17 cellular contexts compared by ENCODE assay signal in genomic region chr5:54889826-54890225, GRCh38.
DNase-seq lines count a peak whose midpoint lies in the region; ATAC-seq, FAIRE-seq and TF ChIP-seq lines count a peak whose summit lies in the region.
"Had no signal": no experiment of that assay in that cellular context is flagged by ENCODE, and none has a peak within 500 bp of the region (broad histone marks: within the 10 kb centered on the region; RNA-seq: fewer than 3 reads in every experiment).

No MANE protein-coding gene starts in this region.

- peaks cover 34% of the 10 kb centered on the region for H3K4me1 Mint-ChIP-seq in nephron
- H3K4me1 Mint-ChIP-seq: activated CD4-positive, alpha-beta T cell treated with anti-CD3 and anti-CD28 coated beads, Interleukin-2, amount 10 ng/mL, durations not matched to agents 7 days and 5 days; IgD-negative memory B cell had no signal

- no peaks in the 10 kb centered on the region for H3K9me3 Mint-ChIP-seq in nephron
- H3K9me3 Mint-ChIP-seq: activated CD4-positive, alpha-beta T cell treated with anti-CD3 and anti-CD28 coated beads, Interleukin-2, amount 10 ng/mL, durations not matched to agents 7 days and 5 days; activated naive CD8-positive, alpha-beta T cell treated with anti-CD3 and anti-CD28 coated beads, Interleukin-2, amount 10 ng/mL, durations not matched to agents 7 days and 5 days; IgD-negative memory B cell had no signal

- no peaks in the 10 kb centered on the region for H3K79me2 ChIP-seq in endothelial cell of umbilical vein (ENCODE audit: control insufficient read depth, insufficient read depth, low read length)

- no peak for FAIRE-seq in endothelial cell of umbilical vein (lab: Jason Lieb, UNC)

- H3K4me2 ChIP-seq in endothelial cell of umbilical vein (ENCODE audit: insufficient read depth, low read length): no peak overlapping the region

- POLR2A ChIA-PET in endothelial cell of umbilical vein (lab: Charles Lee): no interaction called here

- no peak overlapping the region for H3K4me3 Mint-ChIP-seq in nephron
- H3K4me3 Mint-ChIP-seq: activated CD4-positive, alpha-beta T cell treated with anti-CD3 and anti-CD28 coated beads, Interleukin-2, amount 10 ng/mL, durations not matched to agents 7 days and 5 days; activated naive CD8-positive, alpha-beta T cell treated with anti-CD3 and anti-CD28 coated beads, Interleukin-2, amount 10 ng/mL, durations not matched to agents 7 days and 5 days; IgD-negative memory B cell had no signal

- H3K27me3 Mint-ChIP-seq in nephron (ENCODE audit: low read depth): peaks cover 19% of the 10 kb centered on the region

- peaks cover 9% of the 10 kb centered on the region for H3K4me1 ChIP-seq in endothelial cell of umbilical vein (ENCODE audit: control insufficient read depth, extremely low read depth, insufficient read depth, low read length)
- H3K4me1 ChIP-seq: psoas muscle had no signal

- no peaks in the 10 kb centered on the region for H3K9me1 ChIP-seq in endothelial cell of umbilical vein (replicated peaks; ENCODE audit: control insufficient read depth, extremely low read depth, insufficient read depth, low read length)

- ATAC-seq in HG03095 (IDR thresholded peaks at IDR 0.05; ENCODE audit: unreplicated experiment) (no peak), HG03342 (IDR thresholded peaks at IDR 0.05; ENCODE audit: unreplicated experiment) (no peak)
- ATAC-seq: left lobe of liver, psoas muscle had no signal

- TF ChIP-seq CTCF in endothelial cell of umbilical vein (IDR thresholded peaks at IDR 0.05; ENCODE audit: extremely low read depth in 1 of 2, insufficient read depth in 1 of 2, low read depth in 1 of 2, low read length in 2 of 2): no peak
- TF ChIP-seq CTCF in nephron (IDR thresholded peaks at IDR 0.05; ENCODE audit: unreplicated experiment in 3 of 3): no peak

- no peak for TF ChIP-seq POLR2A in endothelial cell of umbilical vein (IDR thresholded peaks at IDR 0.05; ENCODE audit: low read depth, low read length)

- H3K36me3 ChIP-seq in endothelial cell of umbilical vein (ENCODE audit: control insufficient read depth in 2 of 2, extremely low read depth in 1 of 2, insufficient read depth in 2 of 2, low read length in 2 of 2): no peaks in the 10 kb centered on the region

- no TSS peak for BruUV-seq in endothelial cell of umbilical vein (replicated peaks; lab: Mats Ljungman, UMichigan)

- no peaks in the 10 kb centered on the region for H3K9me3 ChIP-seq in endothelial cell of umbilical vein (replicated peaks; ENCODE audit: control insufficient read depth, insufficient read depth, low read length)
- H3K9me3 ChIP-seq: psoas muscle had no signal

- intact Hi-C loops in endothelial cell of umbilical vein (cut with micrococcal nuclease): no loop called here

- peaks cover 0 to 2% of the 10 kb centered on the region in 2 experiments for H3K27me3 ChIP-seq in endothelial cell of umbilical vein (ENCODE audit: control insufficient read depth in 2 of 2, insufficient read depth in 2 of 2, low read length in 2 of 2)

- no peak overlapping the region for H3K4me3 ChIP-seq in endothelial cell of umbilical vein (replicated peaks in 1 of 3; ENCODE audit: insufficient read depth in 1 of 3, low read depth in 1 of 3, low read length in 3 of 3)
- H3K4me3 ChIP-seq: psoas muscle had no signal

- H2AFZ ChIP-seq in endothelial cell of umbilical vein (ENCODE audit: low read depth, low read length): no peak overlapping the region

- peak; percentile 70 for DNase-seq in ELR (ENCODE audit: low read depth)
- DNase-seq in NCI-H460 (ENCODE audit: extremely low read depth, low read depth): peak; percentile 54
- peak; percentile 63 for DNase-seq in endothelial cell of umbilical vein (ENCODE audit: low read depth, low spot score)
- DNase-seq in DMS53 treated with DMSO at 0.1 percent for 48 hours (lab: John Stamatoyannopoulos, UW; ENCODE audit: unreplicated experiment): no peak
- no peak for DNase-seq in substantia nigra (lab: John Stamatoyannopoulos, UW)
- DNase-seq: activated CD4-positive, alpha-beta T cell treated with anti-CD3 and anti-CD28 coated beads, Interleukin-2, amount 10 ng/mL, durations not matched to agents 7 days and 5 days; activated naive CD8-positive, alpha-beta T cell treated with anti-CD3 and anti-CD28 coated beads, Interleukin-2, amount 10 ng/mL, durations not matched to agents 7 days and 5 days; DMS79; NCI-H2081 treated with DMSO at 0.1 percent for 48 hours; psoas muscle; SIG-M5 had no signal

- H4K20me1 ChIP-seq in endothelial cell of umbilical vein (replicated peaks; ENCODE audit: control insufficient read depth, extremely low read depth, insufficient read depth, low read length): no peaks in the 10 kb centered on the region

- peak overlapping the region; percentile 58 to 71 (median 66) for H3K27ac Mint-ChIP-seq in nephron
- H3K27ac Mint-ChIP-seq: activated CD4-positive, alpha-beta T cell treated with anti-CD3 and anti-CD28 coated beads, Interleukin-2, amount 10 ng/mL, durations not matched to agents 7 days and 5 days; activated naive CD8-positive, alpha-beta T cell treated with anti-CD3 and anti-CD28 coated beads, Interleukin-2, amount 10 ng/mL, durations not matched to agents 7 days and 5 days had no signal

- CTCF ChIA-PET in endothelial cell of umbilical vein (lab: Charles Lee): no interaction called here

- no peak overlapping the region for H3K9ac ChIP-seq in endothelial cell of umbilical vein (replicated peaks; ENCODE audit: extremely low read depth, insufficient read depth, low read length)

- H3K27ac ChIP-seq in endothelial cell of umbilical vein (ENCODE audit: insufficient read depth, low read depth, low read length) (no peak overlapping the region), substantia nigra (ENCODE audit: low read depth, low read length, poor library complexity, severe bottlenecking) (no peak overlapping the region)
- H3K27ac ChIP-seq: epithelial cell of prostate, psoas muscle had no signal

- dilution Hi-C loops in endothelial cell of umbilical vein (cut with MboI; ENCODE audit: extremely low pct_ligation_motif_present, low sequenced_read_pairs): no loop called here

- H3K36me3 Mint-ChIP-seq in nephron (ENCODE audit: low read depth): no peaks in the 10 kb centered on the region
- H3K36me3 Mint-ChIP-seq: IgD-negative memory B cell had no signal

TF ChIP-seq in endothelial cell of umbilical vein, 7 proteins besides CTCF, POLR2A, EP300 and RAD21:
- TF ChIP-seq JUN (IDR thresholded peaks at IDR 0.05; ENCODE audit: borderline replicate concordance, insufficient read depth, insufficient read length, low read depth): no peak
- TF ChIP-seq GATA2 (IDR thresholded peaks at IDR 0.05; ENCODE audit: insufficient read depth, insufficient read length, low read depth, low read length): no peak
- no peak for TF ChIP-seq EZH2 (IDR thresholded peaks at IDR 0.05; ENCODE audit: borderline replicate concordance, low read depth, low read length, severe bottlenecking)
- TF ChIP-seq POLR2AphosphoS5 (IDR thresholded peaks at IDR 0.05; ENCODE audit: insufficient read depth, low read depth, low read length): no peak
- no peak for TF ChIP-seq MAX (IDR thresholded peaks at IDR 0.05; ENCODE audit: insufficient read depth, insufficient read length)
- no peak for TF ChIP-seq MYC (IDR thresholded peaks at IDR 0.05; ENCODE audit: low read depth, low read length)
- no peak for TF ChIP-seq FOS (IDR thresholded peaks at IDR 0.05; ENCODE audit: borderline replicate concordance, insufficient read depth, low read length)

Comparison
In these comparisons a context has a peak if more than half of its experiments do, and no peak if none do; other contexts are left out.
1. DNase-seq: peak in ELR (single experiment), NCI-H460 (single experiment) and endothelial cell of umbilical vein (single experiment); none in DMS53 treated with DMSO at 0.1 percent for 48 hours (single experiment) and substantia nigra (0 of 49).